In genomic region chr4:154559141-154559841, GRCh38 we compare ENCODE assay signal across 8 cellular contexts. TPM values are rescaled to one million over a fixed set of nuclear protein-coding genes. Genes with fewer than 3 reads are reported as not detected.
DNase-seq lines count a peak whose midpoint lies in the region; ATAC-seq and TF ChIP-seq lines count a peak whose summit lies in the region.

No MANE protein-coding gene starts in this region.

- no peaks in the 10 kb centered on the region for H3K36me3 Mint-ChIP-seq in nephron progenitor cell (ENCODE audit: low read depth)

- no peaks in the 10 kb centered on the region for H3K9me3 Mint-ChIP-seq in nephron progenitor cell

- H3K4me3 Mint-ChIP-seq in nephron progenitor cell, result no peak overlapping the region

- H3K4me1 Mint-ChIP-seq in nephron progenitor cell, result no peaks in the 10 kb centered on the region

- peak; percentile 47 for DNase-seq in Caki2 (ENCODE audit: low read depth)
- peak; percentile 57 for DNase-seq in NCI-H2227 (lab: John Stamatoyannopoulos, UW; ENCODE audit: unreplicated experiment)
- DNase-seq in dermis blood vessel endothelial cell, result peak; percentile 64
- peak; percentile 10 for DNase-seq in nephron progenitor cell
- DNase-seq in omental fat pad (ENCODE audit: low spot score), result no peak
- DNase-seq in NCI-H128 (lab: John Stamatoyannopoulos, UW; ENCODE audit: unreplicated experiment), result no peak

- TF ChIP-seq CTCF in nephron progenitor cell (IDR thresholded peaks at IDR 0.05) (peak; percentile 61), omental fat pad (IDR thresholded peaks at IDR 0.05) (peak in 1 of 3 donors; percentile 55)

- no peak overlapping the region for H3K27ac Mint-ChIP-seq in nephron progenitor cell

- ATAC-seq in GM18519 (IDR thresholded peaks at IDR 0.05; ENCODE audit: low FRiP score, unreplicated experiment), result peak; percentile 79
- ATAC-seq in HG02938 (IDR thresholded peaks at IDR 0.05; ENCODE audit: unreplicated experiment), result peak; percentile 84
- ATAC-seq in omental fat pad (ENCODE audit: low FRiP score), result no peak

- in situ Hi-C loops in Caki2 (cut with HindIII; ENCODE audit: low pct_unique_long_range_greater_than_20kb, low sequenced_read_pairs), result no loop called here

- no peaks in the 10 kb centered on the region for H3K27me3 Mint-ChIP-seq in nephron progenitor cell (ENCODE audit: low read depth, poor library complexity)

RNA-seq across cellular contexts. Expression of gene FGB, which starts 3.5 kb away (rescaled TPM):
- total RNA-seq in Caki2 (2014; rRNA removed; shearing (Covaris generic); ENCODE audit: low replicate concordance), result 0.37 TPM in 1 of 2 replicates, not detected in the other
- not detected in 2 replicates for total RNA-seq in dermis blood vessel endothelial cell
- total RNA-seq in omental fat pad, result not detected

RNA-seq across cellular contexts. Expression of gene PLRG1, which starts 9.1 kb away (rescaled TPM):
- total RNA-seq in Caki2 (2014; rRNA removed; shearing (Covaris generic); ENCODE audit: low replicate concordance), result 62.1 and 105 TPM in 2 replicates
- 70.3 and 124 TPM in 2 replicates for total RNA-seq in dermis blood vessel endothelial cell
- 10 to 100 TPM; 39.2 to 54.7 (median 41.2) TPM for total RNA-seq in omental fat pad

RNA-seq across cellular contexts. Expression of gene FGA, which starts 31.3 kb away (rescaled TPM):
- not detected in 2 replicates for total RNA-seq in Caki2 (2014; rRNA removed; shearing (Covaris generic); ENCODE audit: low replicate concordance)
- total RNA-seq in dermis blood vessel endothelial cell (not detected in 2 replicates), omental fat pad (not detected)

RNA-seq across cellular contexts. Expression of gene FGG, which starts 53.2 kb away (rescaled TPM):
- total RNA-seq in Caki2 (2014; rRNA removed; shearing (Covaris generic); ENCODE audit: low replicate concordance), result not detected in 2 replicates
- total RNA-seq in dermis blood vessel endothelial cell (0.19 TPM in 1 of 2 replicates, not detected in the other), omental fat pad (under 1 TPM in 1 of 4 donors, not detected in 3; 0.31 TPM)

Comparison
In these comparisons a context has a peak if more than half of its experiments do, and no peak if none do; other contexts are left out.
1. DNase-seq: peak in Caki2 (single experiment), NCI-H2227 (single experiment), dermis blood vessel endothelial cell (single experiment) and nephron progenitor cell (single experiment); none in omental fat pad (single experiment) and NCI-H128 (single experiment).